Comparison of ENCODE assay signal across 13 cellular contexts in the genomic region with DNA sequence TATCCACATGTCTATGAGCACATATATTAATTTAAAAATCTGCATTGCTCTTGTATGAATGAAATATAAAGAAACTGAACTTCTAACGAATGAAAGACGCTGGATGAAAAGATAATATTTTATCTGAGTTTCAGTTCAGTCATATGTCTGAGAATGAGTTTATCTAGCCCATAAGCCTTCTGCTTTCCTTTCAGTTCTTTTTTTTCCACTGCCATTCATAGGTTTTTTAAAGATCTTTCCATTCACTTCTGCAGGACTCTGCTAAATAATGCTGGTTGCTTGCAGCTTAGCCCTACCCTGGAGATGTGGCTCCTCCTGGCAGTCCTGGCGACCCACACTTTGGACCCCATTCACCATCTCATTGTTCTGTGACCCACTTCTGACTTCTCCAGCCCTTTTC.
DNase-seq lines count a peak whose midpoint lies in the region; FAIRE-seq and TF ChIP-seq lines count a peak whose summit lies in the region.
"Had no signal": no experiment of that assay in that cellular context is flagged by ENCODE, and none has a peak within 500 bp of the region (broad histone marks: within the 10 kb centered on the region; RNA-seq: fewer than 3 reads in every experiment).

No MANE protein-coding gene starts in this region.

- in situ Hi-C loops in GM13976 (cut with MboI; ENCODE audit: low sequenced_read_pairs, unreplicated experiment), result no loop called here

- peak; percentile 90 for FAIRE-seq in D721Med (lab: Jason Lieb, UNC)
- peak; percentile 86 for FAIRE-seq in GM19239 (lab: Jason Lieb, UNC)

- H3K27ac Mint-ChIP-seq in activated CD4-positive, alpha-beta memory T cell treated with anti-CD3 and anti-CD28 coated beads, Interleukin-2, amount 10 ng/mL, durations not matched to agents 7 days and 5 days, result peak overlapping the region; percentile 94
- H3K27ac Mint-ChIP-seq in immature natural killer cell, result peak overlapping the region in 4 of 6 donors; percentile 32 to 91 (median 58)
- H3K27ac Mint-ChIP-seq: progenitor cell of endocrine pancreas had no signal

- POLR2A ChIA-PET in activated CD4-positive, alpha-beta memory T cell treated with anti-CD3 and anti-CD28 coated beads, Interleukin-2, amount 10 ng/mL, durations not matched to agents 7 days and 5 days (lab: Charles Lee), result interaction anchor here (1.0 to 6.3 kb wide), 10 partner anchors 10 to 108 kb away, joined by 3 to 62 read pairs (median 13); a partner anchor contains a TSS

- DNase-seq in D721Med (ENCODE audit: insufficient read length, low spot score), result no peak
- DNase-seq in GM19239 (ENCODE audit: insufficient read length, low spot score), result no peak
- DNase-seq in activated CD4-positive, alpha-beta memory T cell treated with anti-CD3 and anti-CD28 coated beads, Interleukin-2, amount 10 ng/mL, durations not matched to agents 7 days and 5 days, result no peak
- no peak for DNase-seq in immature natural killer cell
- DNase-seq in AG08395 (ENCODE audit: low spot score), result no peak
- no peak for DNase-seq in HuH-7 (ENCODE audit: low spot score)
- DNase-seq in GM13976 (ENCODE audit: low spot score), result no peak
- DNase-seq: IMR-90, NCI-H2029 treated with DMSO at 0.1 percent for 48 hours, NCI-H524, PC-9, trophoblast cell had no signal

- H3K36me3 Mint-ChIP-seq in activated CD4-positive, alpha-beta memory T cell treated with anti-CD3 and anti-CD28 coated beads, Interleukin-2, amount 10 ng/mL, durations not matched to agents 7 days and 5 days (ENCODE audit: low read depth), result peaks cover 74% of the 10 kb centered on the region
- H3K36me3 Mint-ChIP-seq in immature natural killer cell, result peaks cover 0 to 7% (median 0%) of the 10 kb centered on the region in 3 donors

- H3K4me3 Mint-ChIP-seq in activated CD4-positive, alpha-beta memory T cell treated with anti-CD3 and anti-CD28 coated beads, Interleukin-2, amount 10 ng/mL, durations not matched to agents 7 days and 5 days, result peak overlapping the region; percentile 81
- peak overlapping the region; percentile 25 to 60 (median 43) for H3K4me3 Mint-ChIP-seq in immature natural killer cell

- TF ChIP-seq CTCF in D721Med (IDR thresholded peaks at IDR 0.05; ENCODE audit: insufficient read depth, missing control alignments) (no peak), GM13976 (IDR thresholded peaks at IDR 0.05; ENCODE audit: borderline replicate concordance, control extremely low read depth, extremely low read depth, insufficient read depth, missing control alignments) (no peak)

- CTCF ChIA-PET in activated CD4-positive, alpha-beta memory T cell treated with anti-CD3 and anti-CD28 coated beads, Interleukin-2, amount 10 ng/mL, durations not matched to agents 7 days and 5 days (lab: Charles Lee), result interaction anchor here (0.9 to 5.0 kb wide), 3 partner anchors 55 to 108 kb away, joined by 3 to 30 read pairs (median 4); a partner anchor contains a TSS

- H3K4me1 Mint-ChIP-seq in activated CD4-positive, alpha-beta memory T cell treated with anti-CD3 and anti-CD28 coated beads, Interleukin-2, amount 10 ng/mL, durations not matched to agents 7 days and 5 days, result peaks cover 91% of the 10 kb centered on the region
- H3K4me1 Mint-ChIP-seq in immature natural killer cell, result peaks cover 89 to 93% of the 10 kb centered on the region in 2 donors

- no peaks in the 10 kb centered on the region for H3K27me3 Mint-ChIP-seq in activated CD4-positive, alpha-beta memory T cell treated with anti-CD3 and anti-CD28 coated beads, Interleukin-2, amount 10 ng/mL, durations not matched to agents 7 days and 5 days
- H3K27me3 Mint-ChIP-seq in immature natural killer cell (ENCODE audit: low read depth in 3 of 3), result peaks cover 0 to 3% (median 0%) of the 10 kb centered on the region in 3 donors

- H3K9me3 Mint-ChIP-seq in activated CD4-positive, alpha-beta memory T cell treated with anti-CD3 and anti-CD28 coated beads, Interleukin-2, amount 10 ng/mL, durations not matched to agents 7 days and 5 days, result no peaks in the 10 kb centered on the region
- H3K9me3 Mint-ChIP-seq in immature natural killer cell, result no peaks in the 10 kb centered on the region
